Comparison of ENCODE assay signal across 8 cellular contexts in the genomic region with DNA sequence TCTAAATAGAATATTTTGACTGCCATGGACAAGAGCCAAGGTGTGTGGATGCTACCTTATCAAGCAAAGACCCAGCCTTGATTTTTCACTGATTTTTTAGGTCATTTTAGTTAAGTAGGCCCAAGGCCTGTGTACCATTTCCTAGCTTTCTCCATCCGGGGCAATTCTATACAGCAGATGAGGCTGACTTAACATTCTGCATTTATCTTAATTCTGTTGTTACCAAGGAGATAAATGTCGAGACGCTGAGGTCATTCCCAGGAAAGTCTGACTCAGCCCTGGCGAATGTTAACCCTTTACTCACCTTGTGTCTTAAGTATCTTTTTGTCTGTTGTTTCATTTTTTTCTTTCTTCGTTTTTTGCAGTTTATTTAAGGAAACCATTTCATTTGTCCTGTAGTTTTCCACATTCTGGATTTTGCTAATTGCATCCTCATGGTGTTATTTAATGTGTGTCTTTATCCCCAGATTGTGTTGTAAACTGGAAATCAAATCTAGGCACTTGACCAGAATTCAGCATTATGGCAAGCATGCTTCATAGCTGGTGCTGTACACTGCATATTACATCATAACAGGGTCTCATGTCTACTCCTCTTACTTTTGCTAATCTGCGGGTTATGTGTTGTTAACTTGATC.
DNase-seq lines count a peak whose midpoint lies in the region; ATAC-seq and TF ChIP-seq lines count a peak whose summit lies in the region.

No MANE protein-coding gene starts in this region.

- H3K36me3 ChIP-seq in adrenal gland (replicated peaks in 1 of 2): no peaks in the 10 kb centered on the region
- H3K36me3 ChIP-seq in lower lobe of right lung: no peaks in the 10 kb centered on the region

- TF ChIP-seq CTCF in adrenal gland (IDR thresholded peaks at IDR 0.05): no peak
- TF ChIP-seq CTCF in lower lobe of right lung (IDR thresholded peaks at IDR 0.05): no peak

- no peak for ATAC-seq in lower lobe of right lung

- H3K27me3 ChIP-seq in adrenal gland (no peaks in the 10 kb centered on the region), lower lobe of right lung (ENCODE audit: low read depth) (no peaks in the 10 kb centered on the region)

- H3K4me3 ChIP-seq in adrenal gland: no peak overlapping the region
- no peak overlapping the region for H3K4me3 ChIP-seq in lower lobe of right lung

- no peak for TF ChIP-seq POLR2A in adrenal gland (IDR thresholded peaks at IDR 0.05)

- peak; percentile 76 for DNase-seq in AG08396 (ENCODE audit: low spot score)
- peak; percentile 91 for DNase-seq in HS-5 (ENCODE audit: low read depth)
- DNase-seq in adrenal gland: peak; percentile 27 to 73 (median 51)
- DNase-seq in iris pigment epithelial cell (ENCODE audit: low read depth): peak; percentile 99
- DNase-seq in NCI-H526 treated with DMSO at 0.1 percent for 48 hours (lab: John Stamatoyannopoulos, UW): no peak
- no peak for DNase-seq in activated naive CD4-positive, alpha-beta T cell (lab: John Stamatoyannopoulos, UW)
- DNase-seq in mesenteric fat pad (ENCODE audit: low spot score): no peak
- DNase-seq in lower lobe of right lung: no peak

- 22 to 25% (median 22%) methylated on average over 6 of the region's 6 CpGs for WGBS in adrenal gland, 4 donors

- H3K9me3 ChIP-seq in adrenal gland (replicated peaks in 1 of 3) (peaks cover 0 to 6% (median 6%) of the 10 kb centered on the region in 3 donors), lower lobe of right lung (peaks cover 8% of the 10 kb centered on the region)

- intact Hi-C loops in adrenal gland (cut with DNase I) (no loop called here), lower lobe of right lung (cut with DNase I) (no loop called here)

- H3K27ac ChIP-seq in adrenal gland: peak overlapping the region in 1 of 5 donors; percentile 35
- no peak overlapping the region for H3K27ac ChIP-seq in lower lobe of right lung

- peaks cover 4 to 8% of the 10 kb centered on the region in 2 donors for H3K4me1 ChIP-seq in adrenal gland (replicated peaks in 1 of 2)
- no peaks in the 10 kb centered on the region for H3K4me1 ChIP-seq in lower lobe of right lung

Comparison
In these comparisons a context has a peak if more than half of its experiments do, and no peak if none do; other contexts are left out.
1. DNase-seq: peak in AG08396 (single experiment), HS-5 (single experiment), adrenal gland (7 of 7) and iris pigment epithelial cell (single experiment); none in NCI-H526 treated with DMSO at 0.1 percent for 48 hours (single experiment), activated naive CD4-positive, alpha-beta T cell (0 of 4), mesenteric fat pad (single experiment) and lower lobe of right lung (single experiment).